ENCODE assay signal across 21 cellular contexts in genomic region chr11:120221115-120221752, GRCh38. TPM values are rescaled to one million over a fixed set of nuclear protein-coding genes. Genes with fewer than 3 reads are reported as not detected.
DNase-seq lines count a peak whose midpoint lies in the region; ATAC-seq and TF ChIP-seq lines count a peak whose summit lies in the region.
"Had no signal": no experiment of that assay in that cellular context is flagged by ENCODE, and none has a peak within 500 bp of the region (broad histone marks: within the 10 kb centered on the region; RNA-seq: fewer than 3 reads in every experiment).

No MANE protein-coding gene starts in this region.

- no peak for TF ChIP-seq POLR2A in body of pancreas (IDR thresholded peaks at IDR 0.05)

- peak; percentile 48 to 74 (median 69) for DNase-seq in body of pancreas
- DNase-seq in left colon = peak; percentile 64 to 88
- DNase-seq in substantia nigra (lab: John Stamatoyannopoulos, UW) = no peak
- no peak for DNase-seq in occipital lobe (lab: John Stamatoyannopoulos, UW)
- DNase-seq in activated CD8-positive, alpha-beta memory T cell treated with anti-CD3 and anti-CD28 coated beads, Interleukin-2, amount 50 U/mL, for 4 hours = no peak
- DNase-seq: activated T-cell treated with anti-CD3 and anti-CD28 coated beads, Interleukin-2, amount 50 U/mL, for 24 hours; brain microvascular endothelial cell; H7; mammary epithelial cell; NCI-H2029; psoas muscle; stimulated activated CD8-positive, alpha-beta memory T cell treated with anti-CD3 and anti-CD28 coated beads, Interleukin-4, amount 100 ng/mL, for 48 hours; T-cell; thyroid gland had no signal

- H3K27me3 ChIP-seq in body of pancreas = no peaks in the 10 kb centered on the region
- H3K27me3 ChIP-seq: brain microvascular endothelial cell, heart left ventricle, thyroid gland had no signal

- no peaks in the 10 kb centered on the region for H3K9me3 ChIP-seq in body of pancreas
- H3K9me3 ChIP-seq: heart left ventricle, psoas muscle, thyroid gland had no signal

- no peak overlapping the region for H3K4me3 ChIP-seq in body of pancreas
- H3K4me3 ChIP-seq: heart left ventricle, K562, psoas muscle, thyroid gland had no signal

- no peaks in the 10 kb centered on the region for H3K36me3 ChIP-seq in body of pancreas (replicated peaks in 1 of 2; ENCODE audit: insufficient read depth in 1 of 2, low read depth in 2 of 2)
- H3K36me3 ChIP-seq: brain microvascular endothelial cell, thyroid gland had no signal

- 81 to 90% methylated on average over 1 of the region's 1 CpG for WGBS in body of pancreas, 2 donors

- H3K27ac ChIP-seq in body of pancreas (peak overlapping the region in 3 of 4 donors; percentile 1 to 48 (median 24)), substantia nigra (ENCODE audit: low read depth, low read length, poor library complexity, severe bottlenecking) (peak overlapping the region; percentile 93)
- H3K27ac ChIP-seq: brain microvascular endothelial cell, HL-60, psoas muscle, thyroid gland had no signal

- TF ChIP-seq RAD21 in Ishikawa (IDR thresholded peaks at IDR 0.05; ENCODE audit: low read depth) = no peak

- intact Hi-C loops in body of pancreas (cut with DNase I) (no loop called here), left colon (cut with DNase I, micrococcal nuclease) (no loop called here)

- peaks cover 57% of the 10 kb centered on the region for H3K4me1 ChIP-seq in body of pancreas

- no peak for TF ChIP-seq CTCF in body of pancreas (IDR thresholded peaks at IDR 0.05)

- ATAC-seq in body of pancreas = peak; percentile 70
- ATAC-seq in left colon = peak; percentile 94
- no peak for ATAC-seq in HG02870 (IDR thresholded peaks at IDR 0.05; ENCODE audit: unreplicated experiment)
- ATAC-seq: heart left ventricle, K562, psoas muscle, Right ventricle myocardium inferior, T-cell had no signal

- no peak for TF ChIP-seq EP300 in Ishikawa (IDR thresholded peaks at IDR 0.05; ENCODE audit: borderline replicate concordance)

TF ChIP-seq in Ishikawa, 13 proteins besides CTCF, POLR2A, EP300 and RAD21:
- TF ChIP-seq TEAD4 (IDR thresholded peaks at IDR 0.05) (no peak), USF1 (IDR thresholded peaks at IDR 0.05) (peak; percentile 63), NFIC (IDR thresholded peaks at IDR 0.05) (no peak), CEBPB (IDR thresholded peaks at IDR 0.05) (no peak)
TF ChIP-seq in Ishikawa: peak in this region for 1.

RNA-seq across cellular contexts. Expression of gene OAF, which starts 10.4 kb away (rescaled TPM):
- total RNA-seq in body of pancreas = 10 to 100 TPM; 53.7 to 67.7 TPM
- 100 to 1,000 TPM; 180 to 189 TPM for total RNA-seq in left colon
- total RNA-seq in occipital lobe = 1.4 TPM

RNA-seq across cellular contexts. Expression of gene POU2F3, which starts 18.7 kb away (rescaled TPM):
- total RNA-seq in body of pancreas = under 1 TPM in 1 of 2 donors, not detected in 1; 0.26 TPM
- total RNA-seq in left colon = 1 to 10 TPM; 1.9 to 2.0 TPM
- not detected for total RNA-seq in occipital lobe
- total RNA-seq: H7, K562, NCI-H460, psoas muscle, T-cell had no signal

Comparison
In these comparisons a context has a peak if more than half of its experiments do, and no peak if none do; other contexts are left out.
1. DNase-seq: peak in body of pancreas (4 of 4) and left colon (2 of 2); none in substantia nigra (0 of 49), occipital lobe (single experiment) and activated CD8-positive, alpha-beta memory T cell treated with anti-CD3 and anti-CD28 coated beads, Interleukin-2, amount 50 U/mL, for 4 hours (single experiment).
2. RNA of gene OAF, which starts 10.4 kb away (total RNA-seq): 180 to 189 TPM in left colon and 53.7 to 67.7 TPM in body of pancreas; 1.4 TPM in occipital lobe (single experiment); every median in the first group is over 10 times any median in the second.